In genomic region chr19:11433526-11433925, GRCh38 we compare ENCODE assay signal across 2 cellular contexts. TPM values are rescaled to one million over a fixed set of nuclear protein-coding genes. Genes with fewer than 3 reads are reported as not detected.
"Had no signal": no experiment of that assay in that cellular context is flagged by ENCODE, and none has a peak within 500 bp of the region (broad histone marks: within the 10 kb centered on the region; RNA-seq: fewer than 3 reads in every experiment).

No MANE protein-coding gene starts in this region.

RNA-seq across cellular contexts. Expression of gene RGL3, which starts 14.4 kb away (rescaled TPM):
- total RNA-seq: SJSA1 had no signal

RNA-seq across cellular contexts. Expression of gene ELAVL3, which starts 47.3 kb away (rescaled TPM):
- total RNA-seq: M059J had no signal
